ENCODE assay signal across 10 cellular contexts in genomic region chr12:113075137-113075683, GRCh38. TPM values are rescaled to one million over a fixed set of nuclear protein-coding genes. Genes with fewer than 3 reads are reported as not detected.
A peak's percentile ranks its signal among the peaks of the same experiment; 100 is the strongest.
DNase-seq lines count a peak whose midpoint lies in the region; ATAC-seq and TF ChIP-seq lines count a peak whose summit lies in the region.
"Had no signal": no experiment of that assay in that cellular context is flagged by ENCODE, and none has a peak within 500 bp of the region (broad histone marks: within the 10 kb centered on the region; RNA-seq: fewer than 3 reads in every experiment).

No MANE protein-coding gene starts in this region.

- peak overlapping the region; percentile 44 for H3K4me3 Mint-ChIP-seq in activated T-helper 17 cell treated with anti-CD3 and anti-CD28 coated beads, Interleukin-2, amount 50 U/mL, for 72 hours

- no peaks in the 10 kb centered on the region for H3K9me3 Mint-ChIP-seq in activated T-helper 17 cell treated with anti-CD3 and anti-CD28 coated beads, Interleukin-2, amount 50 U/mL, for 72 hours

- TF ChIP-seq CTCF in GM13976 (IDR thresholded peaks at IDR 0.05; ENCODE audit: borderline replicate concordance, control extremely low read depth, extremely low read depth, insufficient read depth, missing control alignments) = no peak

- ATAC-seq in GM19395 (IDR thresholded peaks at IDR 0.05; ENCODE audit: unreplicated experiment) = peak; percentile 96
- peak; percentile 78 for ATAC-seq in HG03045 (IDR thresholded peaks at IDR 0.05; ENCODE audit: unreplicated experiment)
- peak; percentile 40 for ATAC-seq in activated T-helper 17 cell treated with anti-CD3 and anti-CD28 coated beads, Interleukin-2, amount 50 U/mL, for 72 hours (replicated peaks)

- in situ Hi-C loops in GM13976 (cut with MboI; ENCODE audit: low sequenced_read_pairs, unreplicated experiment) = no loop called here

- DNase-seq in GM13976 (ENCODE audit: low spot score) = peak; percentile 83
- DNase-seq in DMS53 (lab: John Stamatoyannopoulos, UW) = no peak
- no peak for DNase-seq in COLO829 (ENCODE audit: low spot score)
- DNase-seq in NCI-H1048 (lab: John Stamatoyannopoulos, UW) = no peak
- DNase-seq in stimulated activated CD4-positive, alpha-beta T cell treated with anti-CD3 and anti-CD28 coated beads, Interleukin-2, amount 100 ng/mL, for 48 hours = no peak
- DNase-seq: activated CD4-positive, CD25-positive, alpha-beta regulatory T cell; NCI-H2107 had no signal

- H3K27ac Mint-ChIP-seq in activated T-helper 17 cell treated with anti-CD3 and anti-CD28 coated beads, Interleukin-2, amount 50 U/mL, for 72 hours = peak overlapping the region; percentile 83

- H3K36me3 Mint-ChIP-seq in activated T-helper 17 cell treated with anti-CD3 and anti-CD28 coated beads, Interleukin-2, amount 50 U/mL, for 72 hours (ENCODE audit: low read depth) = peaks cover 18% of the 10 kb centered on the region

- peaks cover 35% of the 10 kb centered on the region for H3K4me1 Mint-ChIP-seq in activated T-helper 17 cell treated with anti-CD3 and anti-CD28 coated beads, Interleukin-2, amount 50 U/mL, for 72 hours

- no peaks in the 10 kb centered on the region for H3K27me3 Mint-ChIP-seq in activated T-helper 17 cell treated with anti-CD3 and anti-CD28 coated beads, Interleukin-2, amount 50 U/mL, for 72 hours

RNA-seq across cellular contexts. Expression of gene DTX1, which starts 18.7 kb away (rescaled TPM):
- 10 to 100 TPM; 13.2 to 17.4 TPM for total RNA-seq in activated T-helper 17 cell treated with anti-CD3 and anti-CD28 coated beads, Interleukin-2, amount 50 U/mL, for 72 hours

Comparison
In these comparisons a context has a peak if more than half of its experiments do, and no peak if none do; other contexts are left out.
1. ATAC-seq: peak in every context shown above with its lines; median percentile 96 in GM19395; 78 in HG03045; 40 in activated T-helper 17 cell treated with anti-CD3 and anti-CD28 coated beads, Interleukin-2, amount 50 U/mL, for 72 hours.